ENCODE assay signal across 9 cellular contexts in genomic region chr5:78224358-78224757, GRCh38.
"Had no signal": no experiment of that assay in that cellular context is flagged by ENCODE, and none has a peak within 500 bp of the region (broad histone marks: within the 10 kb centered on the region; RNA-seq: fewer than 3 reads in every experiment).

No MANE protein-coding gene starts in this region.

- H2AFZ ChIP-seq: GM23248 had no signal

- H3K9me3 Mint-ChIP-seq: IgD-negative memory B cell had no signal

- H3K9ac ChIP-seq: GM23248 had no signal

- H3K4me3 ChIP-seq: GM23248, HAP-1 had no signal

- H3K27ac Mint-ChIP-seq: HFFc6, IgD-negative memory B cell had no signal

- H3K27ac ChIP-seq: GM23248, HL-60 had no signal

- FAIRE-seq: HepG2 had no signal

- ATAC-seq: HCT116, HepG2 had no signal

- H3K9me3 ChIP-seq: HAP-1 had no signal

- H3K27me3 Mint-ChIP-seq: IgD-negative memory B cell had no signal

- DNase-seq: GM23248, GOT3, H7, HFFc6 had no signal

- H3K4me1 ChIP-seq: HAP-1 had no signal

- H3K4me3 Mint-ChIP-seq: HFFc6, IgD-negative memory B cell had no signal
